Comparison of ENCODE assay signal across 12 cellular contexts in genomic region chr1:29284286-29284960, GRCh38.
"Had no signal": no experiment of that assay in that cellular context is flagged by ENCODE, and none has a peak within 500 bp of the region (broad histone marks: within the 10 kb centered on the region; RNA-seq: fewer than 3 reads in every experiment).

No MANE protein-coding gene starts in this region.

- H3K79me2 ChIP-seq: hepatocyte had no signal

- H3K9me3 Mint-ChIP-seq: activated T-cell treated with anti-CD3 and anti-CD28 coated beads, Interleukin-2, amount 50 U/mL, for 72 hours; natural killer cell treated with Interleukin-12 subunit alpha and Interleukin-12 subunit beta and Interleukin-15 and Interleukin-18, amount 100 ng/mL, for 72 hours had no signal

- ATAC-seq: stimulated activated naive CD8-positive, alpha-beta T cell treated with anti-CD3 and anti-CD28 coated beads, Interleukin-15, Interleukin-2, amounts not matched to agents 100 U/mL and 50 U/mL, for 24 hours had no signal

- H3K27ac Mint-ChIP-seq: activated T-cell treated with anti-CD3 and anti-CD28 coated beads, Interleukin-2, amount 50 U/mL, for 72 hours; natural killer cell treated with Interleukin-12 subunit alpha and Interleukin-12 subunit beta and Interleukin-15 and Interleukin-18, amount 100 ng/mL, for 72 hours had no signal

- H3K36me3 Mint-ChIP-seq: natural killer cell treated with Interleukin-12 subunit alpha and Interleukin-12 subunit beta and Interleukin-15 and Interleukin-18, amount 100 ng/mL, for 72 hours had no signal

- H3K36me3 ChIP-seq: cardiac muscle cell had no signal

- H3K27me3 ChIP-seq: cardiac muscle cell, hepatocyte had no signal

- H3K4me3 ChIP-seq: cardiac muscle cell, coronary artery, hepatocyte had no signal

- DNase-seq: activated naive CD4-positive, alpha-beta T cell; activated T-cell treated with anti-CD3 and anti-CD28 coated beads, Interleukin-2, amount 50 U/mL, for 72 hours; aorta; effector memory CD4-positive, alpha-beta T cell; left cardiac atrium; stimulated activated CD4-positive, alpha-beta T cell treated with anti-CD3 and anti-CD28 coated beads, Interleukin-12 subunit alpha, Interleukin-12 subunit beta, amount 100 ng/mL, for 4 hours; stimulated activated CD4-positive, alpha-beta T cell treated with anti-CD3 and anti-CD28 coated beads, Interleukin-2, amount 100 ng/mL, for 48 hours; stimulated activated naive CD8-positive, alpha-beta T cell treated with anti-CD3 and anti-CD28 coated beads, Interleukin-15, Interleukin-2, amounts not matched to agents 100 U/mL and 50 U/mL, for 24 hours had no signal

- H3K27ac ChIP-seq: cardiac muscle cell, coronary artery, hepatocyte had no signal

- H3K4me2 ChIP-seq: hepatocyte had no signal

- H2AFZ ChIP-seq: hepatocyte had no signal

- H3K27me3 Mint-ChIP-seq: natural killer cell treated with Interleukin-12 subunit alpha and Interleukin-12 subunit beta and Interleukin-15 and Interleukin-18, amount 100 ng/mL, for 72 hours had no signal
